ENCODE assay signal across 12 cellular contexts in the genomic region with DNA sequence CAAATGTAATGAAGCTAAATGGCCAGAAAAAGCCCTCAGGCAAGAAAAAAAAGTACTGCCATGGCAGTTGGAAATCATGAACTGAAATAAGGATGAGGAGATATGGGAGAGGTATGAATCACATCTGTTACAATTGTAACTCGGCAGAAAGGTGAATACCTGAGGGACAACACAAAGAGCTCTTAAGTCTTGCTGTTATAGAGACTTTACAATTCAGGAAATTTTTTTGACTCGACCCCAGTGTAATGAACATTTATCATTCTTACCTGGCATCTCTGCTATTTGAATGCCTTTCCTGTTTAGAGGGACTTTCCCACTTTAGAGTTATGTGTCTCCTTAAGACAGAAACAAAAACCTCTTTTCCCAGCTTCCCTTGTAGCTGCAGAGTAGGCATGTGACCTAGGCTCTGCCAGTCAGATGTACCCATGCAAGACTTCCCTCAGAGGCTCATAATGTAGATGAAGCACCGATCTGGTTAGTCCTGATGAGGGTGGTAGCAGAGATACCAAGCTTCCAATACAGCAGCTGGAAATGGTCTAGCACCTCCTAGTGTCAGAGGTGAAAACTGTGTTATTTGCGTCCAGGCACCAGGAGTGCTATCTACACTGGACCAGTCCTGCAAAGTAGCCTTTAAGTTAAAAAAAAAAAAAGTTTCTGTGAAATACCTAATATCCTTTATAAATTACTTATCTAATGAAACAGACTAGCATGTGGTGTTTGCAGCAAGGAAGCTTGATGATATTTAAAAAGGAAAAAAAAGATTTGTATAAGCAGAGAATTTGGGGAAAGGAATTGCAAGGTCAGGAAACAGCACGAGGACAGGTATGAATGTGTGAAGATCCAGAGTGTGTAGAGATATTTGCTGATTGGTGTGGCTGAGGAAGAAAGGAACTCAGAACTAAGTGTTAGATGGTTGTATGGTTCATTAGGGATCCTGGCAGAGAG.
DNase-seq lines count a peak whose midpoint lies in the region; ATAC-seq and TF ChIP-seq lines count a peak whose summit lies in the region.
"Had no signal": no experiment of that assay in that cellular context is flagged by ENCODE, and none has a peak within 500 bp of the region (broad histone marks: within the 10 kb centered on the region; RNA-seq: fewer than 3 reads in every experiment).

No MANE protein-coding gene starts in this region.

- H3K27me3 ChIP-seq in H9 (ENCODE audit: insufficient read depth, low read length): no peaks in the 10 kb centered on the region
- H3K27me3 ChIP-seq in effector memory CD4-positive, alpha-beta T cell (replicated peaks; ENCODE audit: control insufficient read depth, insufficient read depth, low read length, poor library complexity, severe bottlenecking): no peaks in the 10 kb centered on the region
- H3K27me3 ChIP-seq: right atrium auricular region had no signal

- H3K27ac Mint-ChIP-seq in H9 (no peak overlapping the region), T-helper 17 cell (no peak overlapping the region)
- no peak overlapping the region for H3K27ac Mint-ChIP-seq in effector memory CD8-positive, alpha-beta T cell
- H3K27ac Mint-ChIP-seq: activated naive CD8-positive, alpha-beta T cell treated with anti-CD3 and anti-CD28 coated beads, Interleukin-2, amount 10 ng/mL, durations not matched to agents 7 days and 5 days had no signal

- no peaks in the 10 kb centered on the region for H4K20me1 ChIP-seq in H9 (ENCODE audit: control insufficient read depth, insufficient read depth, insufficient read length)

- no peaks in the 10 kb centered on the region for H3K4me1 Mint-ChIP-seq in H9
- H3K4me1 Mint-ChIP-seq in T-helper 17 cell: no peaks in the 10 kb centered on the region
- no peaks in the 10 kb centered on the region for H3K4me1 Mint-ChIP-seq in effector memory CD8-positive, alpha-beta T cell (ENCODE audit: low read depth in 2 of 2)

- H4K8ac ChIP-seq in H9 (replicated peaks; ENCODE audit: insufficient read length, low read depth, low read length): no peak overlapping the region

- H3K27me3 Mint-ChIP-seq in H9 (ENCODE audit: low read depth) (no peaks in the 10 kb centered on the region; the same call in none of the 2 replicates), T-helper 17 cell (peaks cover 21% of the 10 kb centered on the region)
- H3K27me3 Mint-ChIP-seq in effector memory CD8-positive, alpha-beta T cell: peaks cover 8 to 24% of the 10 kb centered on the region in 2 donors

- peaks cover 3 to 5% of the 10 kb centered on the region in 2 experiments; a peak in 4 of 5 replicates for H3K9me3 Mint-ChIP-seq in H9
- H3K9me3 Mint-ChIP-seq in effector memory CD8-positive, alpha-beta T cell: no peaks in the 10 kb centered on the region
- H3K9me3 Mint-ChIP-seq: activated naive CD8-positive, alpha-beta T cell treated with anti-CD3 and anti-CD28 coated beads, Interleukin-2, amount 10 ng/mL, durations not matched to agents 7 days and 5 days had no signal

- no peaks in the 10 kb centered on the region for H3K79me1 ChIP-seq in H9 (ENCODE audit: insufficient read depth, low read depth, low read length, poor library complexity, severe bottlenecking)

- no peak overlapping the region for H3K18ac ChIP-seq in H9 (ENCODE audit: insufficient read length, low read depth, low read length)

- H2AK5ac ChIP-seq in H9 (ENCODE audit: insufficient read length, low read length): no peak overlapping the region

- H3K4ac ChIP-seq in H9 (ENCODE audit: low read depth, low read length): no peak overlapping the region

- H3K79me2 ChIP-seq in H9 (ENCODE audit: insufficient read depth, low read length): no peaks in the 10 kb centered on the region

- ATAC-seq in T-helper 17 cell (peak; percentile 39), left lobe of liver (peak; percentile 51)
- ATAC-seq in effector memory CD8-positive, alpha-beta T cell (replicated peaks): no peak
- ATAC-seq: heart right ventricle had no signal

- no peak overlapping the region for H4K91ac ChIP-seq in H9 (ENCODE audit: insufficient read length, low read depth, low read length)

- intact Hi-C loops in head of caudate nucleus (cut with DNase I): no loop called here

- TF ChIP-seq CTCF in H9 (conservative IDR thresholded peaks at IDR 0.05): peak; percentile 76

- no peak overlapping the region for H2BK20ac ChIP-seq in H9 (ENCODE audit: low read depth, low read length, poor library complexity, severe bottlenecking)

- no peak overlapping the region for H3K27ac ChIP-seq in H9 (ENCODE audit: insufficient read length, low read depth, low read length)
- no peak overlapping the region for H3K27ac ChIP-seq in effector memory CD4-positive, alpha-beta T cell (ENCODE audit: insufficient read depth, low read length, poor library complexity, severe bottlenecking)
- H3K27ac ChIP-seq: heart right ventricle, right atrium auricular region had no signal

- no peak overlapping the region for H2BK12ac ChIP-seq in H9 (ENCODE audit: insufficient read length, low read depth, low read length)

- H2AFZ ChIP-seq in H9 (ENCODE audit: low read length): no peak overlapping the region

- H3K14ac ChIP-seq in H9 (ENCODE audit: insufficient read depth, low read length): no peak overlapping the region

- no peak overlapping the region for H3K56ac ChIP-seq in H9 (ENCODE audit: insufficient read length, low read depth, low read length)

- no peak overlapping the region for H3K23ac ChIP-seq in H9 (ENCODE audit: insufficient read length, low read depth, low read length)

- no peaks in the 10 kb centered on the region for H3K23me2 ChIP-seq in H9 (ENCODE audit: insufficient read length, low read depth, low read length, poor library complexity, severe bottlenecking)

- H2BK120ac ChIP-seq in H9 (ENCODE audit: low read depth, low read length, poor library complexity, severe bottlenecking): no peak overlapping the region

- H3K9me3 ChIP-seq in H9 (ENCODE audit: control insufficient read depth, low read depth, low read length) (no peaks in the 10 kb centered on the region), T-helper 17 cell (ENCODE audit: control insufficient read depth, low read length, poor library complexity, severe bottlenecking) (no peaks in the 10 kb centered on the region)
- H3K9me3 ChIP-seq in effector memory CD4-positive, alpha-beta T cell (ENCODE audit: control insufficient read depth, low read length): no peaks in the 10 kb centered on the region
- H3K9me3 ChIP-seq: heart right ventricle, right atrium auricular region had no signal

- no peak overlapping the region for H2BK5ac ChIP-seq in H9 (ENCODE audit: insufficient read length, low read length)

- no peaks in the 10 kb centered on the region for H3K36me3 ChIP-seq in effector memory CD4-positive, alpha-beta T cell (ENCODE audit: control insufficient read depth, insufficient read depth, low read length)
- H3K36me3 ChIP-seq: heart right ventricle, right atrium auricular region had no signal

- no peak overlapping the region for H3K9ac ChIP-seq in H9 (ENCODE audit: extremely low read depth, insufficient read length, low read length)

- H4K5ac ChIP-seq in H9 (ENCODE audit: insufficient read length, low read depth, low read length): no peak overlapping the region

- H3K4me3 Mint-ChIP-seq in H9 (no peak overlapping the region), T-helper 17 cell (no peak overlapping the region)
- H3K4me3 Mint-ChIP-seq in effector memory CD8-positive, alpha-beta T cell: no peak overlapping the region
- H3K4me3 Mint-ChIP-seq: activated naive CD8-positive, alpha-beta T cell treated with anti-CD3 and anti-CD28 coated beads, Interleukin-2, amount 10 ng/mL, durations not matched to agents 7 days and 5 days had no signal

- no peak overlapping the region for H3T11ph ChIP-seq in H9 (ENCODE audit: low read length)

- no CpG with 5 or more reads among the region's 5 CpGs for WGBS in H9 (ENCODE audit: extremely low coverage, insufficient read length, low lambda C conversion rate)

- H3K4me2 ChIP-seq in H9 (ENCODE audit: insufficient read depth, insufficient read length, low read length): no peak overlapping the region

- DNase-seq in CD1c-positive myeloid dendritic cell (ENCODE audit: extremely low spot score) (peak; percentile 23), H9 (peak; percentile 49), T-helper 17 cell (no peak), left lobe of liver (ENCODE audit: low spot score) (no peak), head of caudate nucleus (no peak), SW480 (ENCODE audit: low spot score) (no peak)
- DNase-seq in effector memory CD4-positive, alpha-beta T cell: no peak
- no peak for DNase-seq in effector memory CD8-positive, alpha-beta T cell
- DNase-seq: activated naive CD8-positive, alpha-beta T cell treated with anti-CD3 and anti-CD28 coated beads, Interleukin-2, amount 10 ng/mL, durations not matched to agents 7 days and 5 days; heart right ventricle; stimulated activated naive CD4-positive, alpha-beta T cell had no signal

- H2BK15ac ChIP-seq in H9 (ENCODE audit: low read depth, low read length): no peak overlapping the region

- H3K36me3 Mint-ChIP-seq in H9 (ENCODE audit: insufficient read depth in 1 of 3, low read depth in 3 of 3): peaks cover 2 to 3% (median 2%) of the 10 kb centered on the region in 3 experiments; a peak in 3 of 7 replicates
- H3K36me3 Mint-ChIP-seq in T-helper 17 cell (ENCODE audit: low read depth): no peaks in the 10 kb centered on the region
- no peaks in the 10 kb centered on the region for H3K36me3 Mint-ChIP-seq in effector memory CD8-positive, alpha-beta T cell (ENCODE audit: insufficient read depth)
- H3K36me3 Mint-ChIP-seq: activated naive CD8-positive, alpha-beta T cell treated with anti-CD3 and anti-CD28 coated beads, Interleukin-2, amount 10 ng/mL, durations not matched to agents 7 days and 5 days had no signal

- no peaks in the 10 kb centered on the region for H3K4me1 ChIP-seq in H9 (ENCODE audit: insufficient read depth, low read length)
- H3K4me1 ChIP-seq in effector memory CD4-positive, alpha-beta T cell (ENCODE audit: control insufficient read depth, insufficient read depth, low read length, poor library complexity, severe bottlenecking): no peaks in the 10 kb centered on the region
- H3K4me1 ChIP-seq: heart right ventricle, right atrium auricular region had no signal

- H3K4me3 ChIP-seq in effector memory CD4-positive, alpha-beta T cell (ENCODE audit: insufficient read depth, low read depth, low read length, poor library complexity, severe bottlenecking): no peak overlapping the region
- H3K4me3 ChIP-seq: heart right ventricle, right atrium auricular region had no signal

Comparison
In these comparisons a context has a peak if more than half of its experiments do, and no peak if none do; other contexts are left out.
1. DNase-seq: peak in CD1c-positive myeloid dendritic cell (single experiment) and H9 (single experiment); none in T-helper 17 cell (0 of 3), left lobe of liver (single experiment), effector memory CD4-positive, alpha-beta T cell (0 of 3), effector memory CD8-positive, alpha-beta T cell (0 of 3), head of caudate nucleus (0 of 42) and SW480 (single experiment).